ENCODE assay signal across 7 cellular contexts in the genomic region with DNA sequence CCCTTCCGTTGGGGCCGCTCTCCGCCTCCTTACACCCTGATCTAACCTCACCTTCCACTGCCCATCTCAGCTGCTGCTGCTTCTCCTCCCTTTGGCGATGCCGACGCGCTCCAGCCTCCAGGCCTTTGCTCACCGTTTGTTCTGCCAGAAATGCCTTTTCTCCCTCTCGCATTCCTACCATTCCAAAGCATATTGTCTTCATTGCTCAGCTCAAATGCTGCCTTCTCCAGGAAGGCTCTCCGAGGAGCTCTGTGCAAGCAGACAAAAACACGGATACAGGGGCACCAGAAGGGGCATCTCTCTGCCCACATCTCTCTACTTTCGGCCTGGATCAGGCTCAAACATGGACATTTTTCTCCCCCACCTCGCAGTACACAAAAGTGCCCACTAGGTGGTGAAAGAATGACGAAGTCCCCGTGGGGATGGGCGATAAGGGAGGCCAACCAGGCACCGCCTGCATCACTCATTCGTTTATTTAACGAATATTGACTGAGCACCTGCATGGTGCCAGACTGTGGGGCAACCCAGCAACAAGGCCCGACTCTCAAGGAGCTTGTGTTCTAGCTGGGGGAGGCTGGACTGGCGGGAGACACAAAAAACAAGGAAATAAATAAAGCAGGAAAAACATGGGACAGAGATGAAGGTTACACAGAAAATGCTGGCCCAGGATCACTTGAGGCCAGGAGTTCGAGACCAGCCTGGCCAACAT. TPM values are rescaled to one million over a fixed set of nuclear protein-coding genes. Genes with fewer than 3 reads are reported as not detected.
A peak's percentile ranks its signal among the peaks of the same experiment; 100 is the strongest.
DNase-seq lines count a peak whose midpoint lies in the region; ATAC-seq and TF ChIP-seq lines count a peak whose summit lies in the region.

No MANE protein-coding gene starts in this region.

- peak overlapping the region; percentile 72 for H3K27ac Mint-ChIP-seq in activated naive CD8-positive, alpha-beta T cell treated with anti-CD3 and anti-CD28 coated beads, Interleukin-2, amount 10 ng/mL, durations not matched to agents 7 days and 5 days

- peaks cover 8% of the 10 kb centered on the region for H3K4me1 Mint-ChIP-seq in activated naive CD8-positive, alpha-beta T cell treated with anti-CD3 and anti-CD28 coated beads, Interleukin-2, amount 10 ng/mL, durations not matched to agents 7 days and 5 days

- 21 to 24% (median 23%) methylated on average over 22 of the region's 22 CpGs for WGBS in heart left ventricle, 4 donors
- WGBS in psoas muscle, 3 donors = 13 to 18% (median 16%) methylated on average over 22 of the region's 22 CpGs

- TF ChIP-seq POLR2A in heart left ventricle (IDR thresholded peaks at IDR 0.05) = no peak
- no peak for TF ChIP-seq POLR2A in uterus (IDR thresholded peaks at IDR 0.05)

- POLR2A ChIA-PET in activated naive CD8-positive, alpha-beta T cell treated with anti-CD3 and anti-CD28 coated beads, Interleukin-2, amount 10 ng/mL, durations not matched to agents 7 days and 5 days (lab: Charles Lee) = interaction anchor here (1.2 kb wide), 1 partner anchor 70 kb away, joined by 3 read pairs; no protein-coding TSS in a partner anchor

- DNase-seq in LoVo (ENCODE audit: low spot score) (peak; percentile 69), SKM-1 (lab: John Stamatoyannopoulos, UW; ENCODE audit: unreplicated experiment) (peak; percentile 20), heart left ventricle (peak in 4 of 5 donors; percentile 45 to 68 (median 60)), psoas muscle (peak; percentile 56 to 75), uterus (peak; percentile 62 to 65)
- DNase-seq in activated naive CD8-positive, alpha-beta T cell treated with anti-CD3 and anti-CD28 coated beads, Interleukin-2, amount 10 ng/mL, durations not matched to agents 7 days and 5 days = peak; percentile 70

- H3K27me3 ChIP-seq in heart left ventricle = no peaks in the 10 kb centered on the region
- no peaks in the 10 kb centered on the region for H3K27me3 ChIP-seq in psoas muscle (ENCODE audit: insufficient read depth in 3 of 3, low read length in 2 of 3)
- no peaks in the 10 kb centered on the region for H3K27me3 ChIP-seq in uterus

- H3K9me3 ChIP-seq in heart left ventricle (no peaks in the 10 kb centered on the region), psoas muscle (no peaks in the 10 kb centered on the region), uterus (no peaks in the 10 kb centered on the region)

- peak overlapping the region in 3 of 12 donors; percentile 25 to 37 (median 31) for H3K27ac ChIP-seq in heart left ventricle
- H3K27ac ChIP-seq in psoas muscle = peak overlapping the region; percentile 21
- H3K27ac ChIP-seq in uterus = peak overlapping the region; percentile 26 to 38

- intact Hi-C loops in heart left ventricle (cut with DNase I) = loop anchor here in 2 of 10 donors (5.0 to 10.0 kb wide), 2 partner anchors 72 to 540 kb away; a partner anchor contains a TSS
- intact Hi-C loops in psoas muscle (cut with DNase I) = no loop called here
- intact Hi-C loops in uterus (cut with DNase I; ENCODE audit: low total_unique reads) = loop anchor here (10.0 kb wide), 1 partner anchor 70 kb away; a partner anchor contains a TSS

- no peaks in the 10 kb centered on the region for H3K36me3 Mint-ChIP-seq in activated naive CD8-positive, alpha-beta T cell treated with anti-CD3 and anti-CD28 coated beads, Interleukin-2, amount 10 ng/mL, durations not matched to agents 7 days and 5 days

- H3K27me3 Mint-ChIP-seq in activated naive CD8-positive, alpha-beta T cell treated with anti-CD3 and anti-CD28 coated beads, Interleukin-2, amount 10 ng/mL, durations not matched to agents 7 days and 5 days = peaks cover 3% of the 10 kb centered on the region

- H3K36me3 ChIP-seq in heart left ventricle (no peaks in the 10 kb centered on the region), psoas muscle (ENCODE audit: insufficient read depth in 1 of 2, low read depth in 1 of 2) (no peaks in the 10 kb centered on the region), uterus (no peaks in the 10 kb centered on the region)

- TF ChIP-seq CTCF in GM12872 (IDR thresholded peaks at IDR 0.05; ENCODE audit: insufficient read depth, low read depth, low read length) = peak; percentile 83
- peak; percentile 72 to 88 (median 80) for TF ChIP-seq CTCF in heart left ventricle (IDR thresholded peaks at IDR 0.05)
- TF ChIP-seq CTCF in psoas muscle (IDR thresholded peaks at IDR 0.05) = peak; percentile 78
- peak; percentile 70 to 77 (median 73) for TF ChIP-seq CTCF in uterus (IDR thresholded peaks at IDR 0.05)

- ATAC-seq in activated naive CD8-positive, alpha-beta T cell treated with anti-CD3 and anti-CD28 coated beads, Interleukin-2, amount 10 ng/mL, durations not matched to agents 7 days and 5 days (ENCODE audit: low read depth) = peak; percentile 89
- ATAC-seq in heart left ventricle = peak; percentile 45 to 76 (median 66)
- ATAC-seq in psoas muscle = peak; percentile 41 to 76 (median 55)

- H3K4me3 ChIP-seq in heart left ventricle (peak overlapping the region in 1 of 12 donors; percentile 12), psoas muscle (no peak overlapping the region), uterus (no peak overlapping the region)

- H3K4me1 ChIP-seq in heart left ventricle (peaks cover 0 to 21% (median 6%) of the 10 kb centered on the region in 12 donors), psoas muscle (peaks cover 31% of the 10 kb centered on the region), uterus (no peaks in the 10 kb centered on the region)

- H3K4me3 Mint-ChIP-seq in activated naive CD8-positive, alpha-beta T cell treated with anti-CD3 and anti-CD28 coated beads, Interleukin-2, amount 10 ng/mL, durations not matched to agents 7 days and 5 days = peak overlapping the region; percentile 58

- no peaks in the 10 kb centered on the region for H3K9me3 Mint-ChIP-seq in activated naive CD8-positive, alpha-beta T cell treated with anti-CD3 and anti-CD28 coated beads, Interleukin-2, amount 10 ng/mL, durations not matched to agents 7 days and 5 days

RNA-seq across cellular contexts. Expression of a gene that starts 7.3 kb away (rescaled TPM):
- 10 to 100 TPM; 63.1 to 67.9 TPM for total RNA-seq in activated naive CD8-positive, alpha-beta T cell treated with anti-CD3 and anti-CD28 coated beads, Interleukin-2, amount 10 ng/mL, durations not matched to agents 7 days and 5 days
- total RNA-seq in heart left ventricle (100 to 1,000 TPM in 8 of 9 donors, 10 to 100 TPM in 1; 94.9 to 209 (median 111) TPM), psoas muscle (100 to 1,000 TPM in 3 of 4 donors, 10 to 100 TPM in 1; 74.7 to 111 (median 100) TPM), uterus (100 to 1,000 TPM in 2 of 4 donors, 10 to 100 TPM in 2; 81.7 to 135 (median 112) TPM)
- polyA plus RNA-seq in heart left ventricle (100 to 1,000 TPM in 1 of 2 donors, 10 to 100 TPM in 1; 91.0 to 134 TPM), psoas muscle (100 to 1,000 TPM in 2 of 3 donors, 10 to 100 TPM in 1; 72.2 to 138 (median 105) TPM)

RNA-seq across cellular contexts. Expression of a gene that starts 50.1 kb away (rescaled TPM):
- total RNA-seq in activated naive CD8-positive, alpha-beta T cell treated with anti-CD3 and anti-CD28 coated beads, Interleukin-2, amount 10 ng/mL, durations not matched to agents 7 days and 5 days = 10 to 100 TPM; 12.5 to 13.3 TPM
- total RNA-seq in heart left ventricle = 1 to 10 TPM; 5.2 to 8.0 (median 6.3) TPM
- 1 to 10 TPM; 1.8 to 7.4 TPM for polyA plus RNA-seq in heart left ventricle
- 1 to 10 TPM; 5.2 to 6.0 (median 5.3) TPM for total RNA-seq in psoas muscle
- 1 to 10 TPM; 2.5 to 5.3 (median 3.0) TPM for polyA plus RNA-seq in psoas muscle
- 10 to 100 TPM in 3 of 4 donors, 1 to 10 TPM in 1; 6.5 to 22.0 (median 13.3) TPM for total RNA-seq in uterus

Comparison
In these comparisons a context has a peak if more than half of its experiments do, and no peak if none do; other contexts are left out.
1. DNase-seq: peak in every context shown above with its lines; median percentile 70 in activated naive CD8-positive, alpha-beta T cell treated with anti-CD3 and anti-CD28 coated beads, Interleukin-2, amount 10 ng/mL, durations not matched to agents 7 days and 5 days; 69 in LoVo; 66 in psoas muscle; 64 in uterus; 60 in heart left ventricle; 20 in SKM-1.